Comparison of ENCODE assay signal across 8 cellular contexts in genomic region chr13:76991432-76991795, GRCh38. TPM values are rescaled to one million over a fixed set of nuclear protein-coding genes. Genes with fewer than 3 reads are reported as not detected.
DNase-seq lines count a peak whose midpoint lies in the region; ATAC-seq and TF ChIP-seq lines count a peak whose summit lies in the region.

No MANE protein-coding gene starts in this region.

- peak overlapping the region; percentile 98 for H3K4me3 Mint-ChIP-seq in activated naive CD8-positive, alpha-beta T cell treated with anti-CD3 and anti-CD28 coated beads, Interleukin-2, amount 10 ng/mL, durations not matched to agents 7 days and 5 days
- peak overlapping the region; percentile 89 to 97 (median 95) for H3K4me3 Mint-ChIP-seq in immature natural killer cell

- peak in 2 of 3 donors; percentile 63 to 86 for DNase-seq in Peyer's patch
- DNase-seq in activated naive CD8-positive, alpha-beta T cell treated with anti-CD3 and anti-CD28 coated beads, Interleukin-2, amount 10 ng/mL, durations not matched to agents 7 days and 5 days = no peak
- DNase-seq in immature natural killer cell = peak; percentile 93 to 94 (median 94)
- peak; percentile 40 to 61 for DNase-seq in stimulated activated CD4-positive, alpha-beta T cell treated with anti-CD3 and anti-CD28 coated beads, Interleukin-4, amount 100 ng/mL, for 4 hours
- DNase-seq in NCI-H446 (lab: John Stamatoyannopoulos, UW) = no peak
- DNase-seq in NCI-H187 (lab: John Stamatoyannopoulos, UW) = no peak

- H3K27me3 ChIP-seq in Peyer's patch = no peaks in the 10 kb centered on the region

- peak overlapping the region; percentile 100 for H3K27ac Mint-ChIP-seq in activated naive CD8-positive, alpha-beta T cell treated with anti-CD3 and anti-CD28 coated beads, Interleukin-2, amount 10 ng/mL, durations not matched to agents 7 days and 5 days
- peak overlapping the region; percentile 98 to 100 (median 99) for H3K27ac Mint-ChIP-seq in immature natural killer cell

- ATAC-seq in GM18498 (IDR thresholded peaks at IDR 0.05; ENCODE audit: unreplicated experiment) (peak; percentile 61), HG02623 (IDR thresholded peaks at IDR 0.05; ENCODE audit: unreplicated experiment) (peak; percentile 36)
- peak; percentile 71 for ATAC-seq in activated naive CD8-positive, alpha-beta T cell treated with anti-CD3 and anti-CD28 coated beads, Interleukin-2, amount 10 ng/mL, durations not matched to agents 7 days and 5 days (ENCODE audit: low read depth)

- no peaks in the 10 kb centered on the region for H3K9me3 Mint-ChIP-seq in activated naive CD8-positive, alpha-beta T cell treated with anti-CD3 and anti-CD28 coated beads, Interleukin-2, amount 10 ng/mL, durations not matched to agents 7 days and 5 days
- H3K9me3 Mint-ChIP-seq in immature natural killer cell = no peaks in the 10 kb centered on the region

- TF ChIP-seq CTCF in Peyer's patch (IDR thresholded peaks at IDR 0.05) = no peak

- H3K4me1 ChIP-seq in Peyer's patch = peaks cover 0 to 13% (median 2%) of the 10 kb centered on the region in 4 donors

- no peak for TF ChIP-seq POLR2A in Peyer's patch (IDR thresholded peaks at IDR 0.05)

- H3K36me3 Mint-ChIP-seq in activated naive CD8-positive, alpha-beta T cell treated with anti-CD3 and anti-CD28 coated beads, Interleukin-2, amount 10 ng/mL, durations not matched to agents 7 days and 5 days = peaks cover 7% of the 10 kb centered on the region
- H3K36me3 Mint-ChIP-seq in immature natural killer cell = peaks cover 0 to 2% (median 2%) of the 10 kb centered on the region in 3 donors

- POLR2A ChIA-PET in activated naive CD8-positive, alpha-beta T cell treated with anti-CD3 and anti-CD28 coated beads, Interleukin-2, amount 10 ng/mL, durations not matched to agents 7 days and 5 days (lab: Charles Lee) = interaction anchor here (0.6 to 3.4 kb wide), 16 partner anchors 11 to 1230 kb away, joined by 3 to 78 read pairs (median 5); partner anchors contain the start of genes FBXL3, KCTD12 and MYCBP2

- no peaks in the 10 kb centered on the region for H3K9me3 ChIP-seq in Peyer's patch

- peak overlapping the region; percentile 95 to 96 (median 96) for H3K27ac ChIP-seq in Peyer's patch

- peaks cover 23% of the 10 kb centered on the region for H3K27me3 Mint-ChIP-seq in activated naive CD8-positive, alpha-beta T cell treated with anti-CD3 and anti-CD28 coated beads, Interleukin-2, amount 10 ng/mL, durations not matched to agents 7 days and 5 days
- peaks cover 40 to 56% (median 44%) of the 10 kb centered on the region in 3 donors for H3K27me3 Mint-ChIP-seq in immature natural killer cell (ENCODE audit: low read depth in 3 of 3)

- H3K4me1 Mint-ChIP-seq in activated naive CD8-positive, alpha-beta T cell treated with anti-CD3 and anti-CD28 coated beads, Interleukin-2, amount 10 ng/mL, durations not matched to agents 7 days and 5 days = peaks cover 30% of the 10 kb centered on the region
- peaks cover 31 to 34% of the 10 kb centered on the region in 2 donors for H3K4me1 Mint-ChIP-seq in immature natural killer cell

- peaks cover 0 to 13% (median 0%) of the 10 kb centered on the region in 3 donors for H3K36me3 ChIP-seq in Peyer's patch

- peak overlapping the region; percentile 81 to 88 (median 86) for H3K4me3 ChIP-seq in Peyer's patch

RNA-seq across cellular contexts. Expression of gene CLN5, which starts 0.5 kb away (rescaled TPM):
- total RNA-seq in Peyer's patch = 10 to 100 TPM in 3 of 4 donors, 1 to 10 TPM in 1; 9.1 to 24.3 (median 21.6) TPM
- 10 to 100 TPM; 15.4 to 18.9 TPM for total RNA-seq in activated naive CD8-positive, alpha-beta T cell treated with anti-CD3 and anti-CD28 coated beads, Interleukin-2, amount 10 ng/mL, durations not matched to agents 7 days and 5 days
- 1 to 10 TPM; 3.2 to 7.4 (median 7.0) TPM for polyA plus RNA-seq in immature natural killer cell

RNA-seq across cellular contexts. Expression of gene FBXL3, which starts 35.5 kb away (rescaled TPM):
- total RNA-seq in Peyer's patch = 10 to 100 TPM; 48.7 to 66.2 (median 52.7) TPM
- 10 to 100 TPM; 46.1 to 47.7 TPM for total RNA-seq in activated naive CD8-positive, alpha-beta T cell treated with anti-CD3 and anti-CD28 coated beads, Interleukin-2, amount 10 ng/mL, durations not matched to agents 7 days and 5 days
- 10 to 100 TPM; 22.2 to 39.4 (median 28.3) TPM for polyA plus RNA-seq in immature natural killer cell

RNA-seq across cellular contexts. Expression of gene ACOD1, which starts 43.1 kb away (rescaled TPM):
- not detected for total RNA-seq in Peyer's patch
- not detected for total RNA-seq in activated naive CD8-positive, alpha-beta T cell treated with anti-CD3 and anti-CD28 coated beads, Interleukin-2, amount 10 ng/mL, durations not matched to agents 7 days and 5 days
- not detected for polyA plus RNA-seq in immature natural killer cell

Comparison
In these comparisons a context has a peak if more than half of its experiments do, and no peak if none do; other contexts are left out.
1. DNase-seq: peak in Peyer's patch (2 of 3), immature natural killer cell (3 of 3) and stimulated activated CD4-positive, alpha-beta T cell treated with anti-CD3 and anti-CD28 coated beads, Interleukin-4, amount 100 ng/mL, for 4 hours (2 of 2); none in activated naive CD8-positive, alpha-beta T cell treated with anti-CD3 and anti-CD28 coated beads, Interleukin-2, amount 10 ng/mL, durations not matched to agents 7 days and 5 days (single experiment), NCI-H446 (0 of 2) and NCI-H187 (0 of 2).
2. Peak in every context shown above with its lines, with median percentiles within 50 percentile points of each other: ATAC-seq.